Comparison of ENCODE assay signal across 14 cellular contexts in the genomic region with DNA sequence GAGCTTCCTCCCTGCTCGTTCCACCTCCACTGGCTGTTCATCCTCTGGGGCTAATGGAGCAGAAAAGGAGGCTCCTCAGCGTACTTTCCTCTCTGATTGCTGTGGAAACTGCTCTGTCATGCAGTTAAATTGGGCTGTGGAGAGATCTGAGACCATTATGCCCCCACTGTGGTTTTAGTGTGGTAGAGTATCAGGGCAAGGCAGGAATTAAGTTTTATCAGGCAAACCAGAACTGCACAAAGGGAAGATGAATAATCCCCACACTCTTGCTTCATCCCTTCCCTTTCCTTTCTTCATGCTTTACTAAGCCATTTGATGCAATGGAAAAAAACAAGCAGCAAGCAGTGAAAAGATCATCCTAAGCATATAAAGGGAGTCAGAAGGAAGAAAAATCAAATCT. TPM values are rescaled to one million over a fixed set of nuclear protein-coding genes. Genes with fewer than 3 reads are reported as not detected.
DNase-seq lines count a peak whose midpoint lies in the region; ATAC-seq and TF ChIP-seq lines count a peak whose summit lies in the region.
"Had no signal": no experiment of that assay in that cellular context is flagged by ENCODE, and none has a peak within 500 bp of the region (broad histone marks: within the 10 kb centered on the region; RNA-seq: fewer than 3 reads in every experiment).

No MANE protein-coding gene starts in this region.

- ATAC-seq in GM19455 (IDR thresholded peaks at IDR 0.05; ENCODE audit: unreplicated experiment): no peak
- no peak for ATAC-seq in GM19351 (IDR thresholded peaks at IDR 0.05; ENCODE audit: unreplicated experiment)
- ATAC-seq: foreskin keratinocyte had no signal

- intact Hi-C loops in mammary epithelial cell (cut with micrococcal nuclease): no loop called here
- intact Hi-C loops in MCF 10A (cut with micrococcal nuclease): no loop called here

- H3K27ac ChIP-seq in mammary epithelial cell (ENCODE audit: insufficient read depth, low read depth, low read length): no peak overlapping the region
- peak overlapping the region; percentile 71 for H3K27ac ChIP-seq in smooth muscle cell (ENCODE audit: low read depth)
- H3K27ac ChIP-seq: foreskin keratinocyte had no signal

- BruUV-seq in mammary epithelial cell (replicated peaks; lab: Mats Ljungman, UMichigan): no TSS peak
- no TSS peak for BruUV-seq in MCF 10A (replicated peaks; lab: Mats Ljungman, UMichigan)

- in situ Hi-C loops in mammary epithelial cell (cut with MboI; ENCODE audit: low sequenced_read_pairs in 2 of 2): no loop called here

- H3K79me2 ChIP-seq in mammary epithelial cell (ENCODE audit: insufficient read depth, low read length): no peaks in the 10 kb centered on the region
- H3K79me2 ChIP-seq in smooth muscle cell (ENCODE audit: low read depth): no peaks in the 10 kb centered on the region

- H3K9me3 Mint-ChIP-seq in MCF 10A (ENCODE audit: unreplicated experiment): no peaks in the 10 kb centered on the region
- H3K9me3 Mint-ChIP-seq: central memory CD8-positive, alpha-beta T cell; type B pancreatic cell had no signal

- no peaks in the 10 kb centered on the region for H3F3A ChIP-seq in smooth muscle cell (ENCODE audit: low read depth)

- H3K36me3 Mint-ChIP-seq in MCF 10A (ENCODE audit: insufficient read depth, unreplicated experiment): no peaks in the 10 kb centered on the region
- H3K36me3 Mint-ChIP-seq: type B pancreatic cell had no signal

- H2AFZ ChIP-seq in mammary epithelial cell (ENCODE audit: low read depth, low read length) (no peak overlapping the region), smooth muscle cell (ENCODE audit: low read depth) (no peak overlapping the region)

- DNase-seq in mammary epithelial cell (peak; percentile 29), MCF 10A (ENCODE audit: unreplicated experiment) (no peak), RPMI7951 (ENCODE audit: low read depth) (peak; percentile 87), epithelial cell of proximal tubule (ENCODE audit: low read depth) (peak; percentile 33), smooth muscle cell (lab: John Stamatoyannopoulos, UW; ENCODE audit: unreplicated experiment) (no peak), SHP77 treated with DMSO at 0.1 percent for 48 hours (lab: John Stamatoyannopoulos, UW) (no peak)
- DNase-seq: 8988T; activated CD4-positive, alpha-beta T cell treated with anti-CD3 and anti-CD28 coated beads for 1 hour; foreskin keratinocyte; nephron progenitor cell had no signal

- dilution Hi-C loops in mammary epithelial cell (cut with HindIII; ENCODE audit: low sequenced_read_pairs): no loop called here

- H3K27me3 Mint-ChIP-seq in MCF 10A (ENCODE audit: insufficient read depth, unreplicated experiment): no peaks in the 10 kb centered on the region
- H3K27me3 Mint-ChIP-seq: central memory CD8-positive, alpha-beta T cell had no signal

- no peak overlapping the region for H3K27ac Mint-ChIP-seq in MCF 10A (ENCODE audit: low read depth, unreplicated experiment)
- H3K27ac Mint-ChIP-seq: nephron progenitor cell, type B pancreatic cell had no signal

- CTCF ChIA-PET in mammary epithelial cell (lab: Charles Lee; ENCODE audit: low non-redundant PET) (no interaction called here), MCF 10A (lab: Yijun Ruan, JAX) (no interaction called here)

- H3K4me1 Mint-ChIP-seq in MCF 10A (ENCODE audit: insufficient read depth, unreplicated experiment): no peaks in the 10 kb centered on the region
- H3K4me1 Mint-ChIP-seq: central memory CD8-positive, alpha-beta T cell had no signal

- WGBS in mammary epithelial cell (ENCODE audit: low coverage, missing lambda C conversion rate): 91% methylated on average over 2 of the region's 2 CpGs
- WGBS in smooth muscle cell (ENCODE audit: low lambda C conversion rate): 0% methylated on average over 2 of the region's 2 CpGs

- H3K4me3 Mint-ChIP-seq in MCF 10A (ENCODE audit: unreplicated experiment): no peak overlapping the region
- H3K4me3 Mint-ChIP-seq: central memory CD8-positive, alpha-beta T cell; nephron progenitor cell; type B pancreatic cell had no signal

- H3K4me3 ChIP-seq in mammary epithelial cell (replicated peaks in 1 of 3; ENCODE audit: insufficient read depth in 1 of 3, low read depth in 2 of 3, low read length in 3 of 3) (no peak overlapping the region), epithelial cell of proximal tubule (ENCODE audit: low read depth, low read length) (no peak overlapping the region), smooth muscle cell (no peak overlapping the region)

- no peaks in the 10 kb centered on the region for H4K20me1 ChIP-seq in mammary epithelial cell (ENCODE audit: insufficient read depth, low read length)
- no peaks in the 10 kb centered on the region for H4K20me1 ChIP-seq in smooth muscle cell (ENCODE audit: low read depth)

- H3K4me2 ChIP-seq in mammary epithelial cell (ENCODE audit: insufficient read depth, low read depth, low read length) (no peak overlapping the region), smooth muscle cell (peak overlapping the region; percentile 33)

- H3K27me3 ChIP-seq in mammary epithelial cell (ENCODE audit: insufficient read depth, low read length) (no peaks in the 10 kb centered on the region), smooth muscle cell (ENCODE audit: low read depth) (no peaks in the 10 kb centered on the region)
- H3K27me3 ChIP-seq: foreskin keratinocyte had no signal

- H3K9me3 ChIP-seq in mammary epithelial cell (replicated peaks; ENCODE audit: insufficient read depth, low read length) (no peaks in the 10 kb centered on the region), smooth muscle cell (replicated peaks; ENCODE audit: low read depth) (no peaks in the 10 kb centered on the region)

- POLR2A ChIA-PET in MCF 10A (lab: Yijun Ruan, JAX): interaction anchor here (1.0 kb wide), 1 partner anchor 10 kb away, joined by 3 read pairs; no protein-coding TSS in a partner anchor

- H3K9ac ChIP-seq in mammary epithelial cell (ENCODE audit: insufficient read depth, low read length) (no peak overlapping the region), smooth muscle cell (ENCODE audit: low read depth) (no peak overlapping the region)

- TF ChIP-seq CTCF in mammary epithelial cell (conservative IDR thresholded peaks at IDR 0.05 in 1 of 2, IDR thresholded peaks at IDR 0.05 in 1 of 2; ENCODE audit: extremely low read depth in 1 of 2, insufficient read depth in 1 of 2, low read depth in 1 of 2, low read length in 2 of 2) (no peak), MCF 10A (IDR thresholded peaks at IDR 0.05; ENCODE audit: unreplicated experiment) (no peak), epithelial cell of proximal tubule (conservative IDR thresholded peaks at IDR 0.05; ENCODE audit: low read depth, low read length) (no peak), smooth muscle cell (IDR thresholded peaks at IDR 0.05; ENCODE audit: borderline replicate concordance, insufficient read depth, poor library complexity, severe bottlenecking) (no peak)

- H3K4me1 ChIP-seq in mammary epithelial cell (ENCODE audit: insufficient read depth, low read length): no peaks in the 10 kb centered on the region
- peaks cover 6% of the 10 kb centered on the region for H3K4me1 ChIP-seq in smooth muscle cell (ENCODE audit: low read depth)
- H3K4me1 ChIP-seq: foreskin keratinocyte had no signal

- no peaks in the 10 kb centered on the region for H3K36me3 ChIP-seq in mammary epithelial cell (ENCODE audit: insufficient read depth, low read length)
- no peaks in the 10 kb centered on the region for H3K36me3 ChIP-seq in smooth muscle cell (ENCODE audit: low read depth)

RNA-seq across cellular contexts. Expression of a gene that starts 11.9 kb away (rescaled TPM):
- 10 to 100 TPM; 28.8 to 36.3 TPM for total RNA-seq in mammary epithelial cell
- polyA plus RNA-seq in mammary epithelial cell: 11.5 TPM
- 26.8 TPM for polyA minus RNA-seq in mammary epithelial cell
- 16.7 and 17.8 TPM in 2 replicates for total RNA-seq in MCF 10A (2022)
- total RNA-seq in RPMI7951 (2014; rRNA removed; shearing (Covaris generic)): 18.8 and 18.9 TPM in 2 replicates
- total RNA-seq in epithelial cell of proximal tubule: 13.3 and 20.0 TPM in 2 replicates
- total RNA-seq in smooth muscle cell: 29.4 and 32.4 TPM in 2 replicates
- polyA plus RNA-seq in smooth muscle cell: 31.4 and 32.0 TPM in 2 replicates

Comparison
In these comparisons a context has a peak if more than half of its experiments do, and no peak if none do; other contexts are left out.
1. DNase-seq: peak in mammary epithelial cell (single experiment), RPMI7951 (single experiment) and epithelial cell of proximal tubule (single experiment); none in MCF 10A (single experiment), smooth muscle cell (single experiment) and SHP77 treated with DMSO at 0.1 percent for 48 hours (single experiment).